Comparison of ENCODE assay signal across 14 cellular contexts in the genomic region with DNA sequence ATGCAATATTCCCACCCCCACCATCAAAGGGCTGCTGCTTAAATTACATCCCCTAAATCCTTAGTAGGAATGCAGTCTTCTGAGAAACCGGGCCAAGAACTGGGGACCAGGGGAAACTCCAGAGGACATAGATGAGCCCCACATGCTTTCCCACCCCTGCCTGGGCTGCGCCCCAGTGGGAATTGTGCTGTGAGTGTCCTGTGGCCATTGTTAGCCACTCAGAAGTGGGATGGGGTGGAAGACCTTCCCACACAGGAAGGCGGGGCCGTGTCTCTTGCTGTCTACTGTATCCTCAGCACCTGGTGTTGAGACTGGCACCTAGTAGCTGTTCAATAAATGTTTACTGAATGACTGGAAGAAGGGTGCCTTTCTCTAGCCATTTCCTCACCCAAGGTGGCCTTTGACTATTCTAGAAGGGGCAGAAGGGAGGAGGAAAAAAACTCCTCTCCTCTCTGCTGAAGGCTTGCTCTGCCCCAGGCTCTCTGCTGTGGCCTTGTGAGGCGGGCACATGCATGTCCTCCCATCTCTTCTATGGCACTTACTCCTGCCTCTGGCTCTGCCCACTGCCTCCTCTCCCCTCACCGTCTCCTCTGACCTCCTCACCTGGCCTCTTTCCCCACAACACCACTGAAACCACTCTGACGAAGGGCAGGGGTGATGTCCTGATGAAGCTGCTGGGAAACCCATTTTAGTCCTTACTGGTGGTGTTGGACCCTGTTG. TPM values are rescaled to one million over a fixed set of nuclear protein-coding genes. Genes with fewer than 3 reads are reported as not detected.
A peak's percentile ranks its signal among the peaks of the same experiment; 100 is the strongest.
DNase-seq lines count a peak whose midpoint lies in the region; ATAC-seq, FAIRE-seq and TF ChIP-seq lines count a peak whose summit lies in the region.
"Had no signal": no experiment of that assay in that cellular context is flagged by ENCODE, and none has a peak within 500 bp of the region (broad histone marks: within the 10 kb centered on the region; RNA-seq: fewer than 3 reads in every experiment).

No MANE protein-coding gene starts in this region.

- H3K4me1 ChIP-seq in HEK293 (ENCODE audit: control insufficient read depth, insufficient read depth, low read length) (no peaks in the 10 kb centered on the region), H1 (replicated peaks in 1 of 4; ENCODE audit: control insufficient read depth in 3 of 4, insufficient read depth in 4 of 4, low read length in 3 of 4) (peaks cover 0 to 7% (median 3%) of the 10 kb centered on the region in 4 experiments; a peak in 3 of 7 replicates), upper lobe of right lung (no peaks in the 10 kb centered on the region), mammary epithelial cell (ENCODE audit: insufficient read depth, low read length) (no peaks in the 10 kb centered on the region)

- no peak overlapping the region; the same call in 1 of the 2 replicates for H3K18ac ChIP-seq in H1 (ENCODE audit: extremely low read depth, low read length)

- H3K23ac ChIP-seq in H1 (ENCODE audit: insufficient read length), result no peak overlapping the region

- no peaks in the 10 kb centered on the region for H3K79me1 ChIP-seq in H1 (ENCODE audit: low read depth, low read length)

- no peak overlapping the region for H4K8ac ChIP-seq in H1 (ENCODE audit: extremely low read depth, insufficient read depth, low read length)

- H2BK12ac ChIP-seq in H1 (ENCODE audit: low read depth, low read length), result peak overlapping the region; percentile 98

- no peak overlapping the region for H3K4me2 ChIP-seq in H1 (ENCODE audit: insufficient read depth in 1 of 2, low read depth in 2 of 2, low read length in 2 of 2)
- no peak overlapping the region for H3K4me2 ChIP-seq in mammary epithelial cell (ENCODE audit: insufficient read depth, low read depth, low read length)
- H3K4me2 ChIP-seq: BLaER1 treated with 17β-estradiol and CSF1 and Interleukin-3, amounts not matched to agents 10 nM and 100 nM had no signal

- H3K27me3 ChIP-seq in H1 (replicated peaks in 1 of 4; ENCODE audit: control insufficient read depth in 3 of 4, extremely low read depth in 1 of 4, insufficient read depth in 3 of 4, low read length in 3 of 4) (no peaks in the 10 kb centered on the region; a peak in 1 of 7 replicates), upper lobe of right lung (peaks cover 11% of the 10 kb centered on the region), mammary epithelial cell (ENCODE audit: insufficient read depth, low read length) (no peaks in the 10 kb centered on the region)

- H3K23me2 ChIP-seq in H1 (ENCODE audit: low read depth, low read length), result no peaks in the 10 kb centered on the region

- H4K91ac ChIP-seq in H1 (replicated peaks; ENCODE audit: insufficient read length, low read length), result no peak overlapping the region

- no peak for FAIRE-seq in H1 (lab: Jason Lieb, UNC)
- FAIRE-seq: GM19239 had no signal

- H3K4me3 ChIP-seq in HEK293 (ENCODE audit: low read depth, low read length) (no peak overlapping the region), H1 (ENCODE audit: extremely low read depth in 1 of 4, insufficient read depth in 2 of 4, low read depth in 3 of 4, low read length in 4 of 4) (no peak overlapping the region), upper lobe of right lung (no peak overlapping the region), mammary epithelial cell (replicated peaks in 1 of 3; ENCODE audit: insufficient read depth in 1 of 3, low read depth in 2 of 3, low read length in 3 of 3) (no peak overlapping the region)
- H3K4me3 ChIP-seq: BLaER1 treated with 17β-estradiol and CSF1 and Interleukin-3, amounts not matched to agents 10 nM and 100 nM had no signal

- H2BK15ac ChIP-seq in H1 (ENCODE audit: low read length), result 0 out of 2 replicates have a peak overlapping the region, but pooled peaks have one; percentile 31

- intact Hi-C loops in posterior vena cava (cut with DNase I), result loop anchor here in 1 of 2 donors (10.0 kb wide), 1 partner anchor 60 kb away; a partner anchor contains a TSS
- intact Hi-C loops in upper lobe of right lung (cut with DNase I), result no loop called here
- intact Hi-C loops in mammary epithelial cell (cut with micrococcal nuclease), result loop anchor here (5.0 kb wide), 1 partner anchor 308 kb away; no protein-coding TSS in a partner anchor
- intact Hi-C loops in Right ventricle myocardium inferior (cut with DNase I), result no loop called here

- in situ Hi-C loops in mammary epithelial cell (cut with MboI; ENCODE audit: low sequenced_read_pairs in 2 of 2), result loop anchor here in 1 of 2 donors (25.0 kb wide), 1 partner anchor 413 kb away; a partner anchor contains a TSS

- H3K56ac ChIP-seq in H1 (replicated peaks; ENCODE audit: insufficient read length, low read depth, low read length), result no peak overlapping the region

- H3K9ac ChIP-seq in H1 (replicated peaks in 1 of 4; ENCODE audit: extremely low read depth in 1 of 4, low read depth in 3 of 4, low read length in 3 of 4) (no peak overlapping the region), mammary epithelial cell (ENCODE audit: insufficient read depth, low read length) (no peak overlapping the region)
- H3K9ac ChIP-seq: BLaER1 treated with 17β-estradiol and CSF1 and Interleukin-3, amounts not matched to agents 10 nM and 100 nM had no signal

- H3K27ac ChIP-seq in HEK293 (ENCODE audit: extremely low read depth, low read depth, low read length), result no peak overlapping the region
- H3K27ac ChIP-seq in H1 (ENCODE audit: low read depth, low read length), result no peak overlapping the region
- no peak overlapping the region for H3K27ac ChIP-seq in upper lobe of right lung
- H3K27ac ChIP-seq in mammary epithelial cell (ENCODE audit: insufficient read depth, low read depth, low read length), result no peak overlapping the region
- H3K27ac ChIP-seq: BLaER1 treated with 17β-estradiol and CSF1 and Interleukin-3, amounts not matched to agents 10 nM and 100 nM had no signal

- TF ChIP-seq POLR2A in H1 (IDR thresholded peaks at IDR 0.05; ENCODE audit: control extremely low read depth in 1 of 2, low read depth in 2 of 2, low read length in 2 of 2), result no peak

- POLR2A ChIA-PET in HEK293 (lab: Yijun Ruan, JAX) (no interaction called here), H1 (lab: Charles Lee; ENCODE audit: partially characterized antibody) (interaction anchor here (0.9 to 1.0 kb wide), 2 partner anchors 209 to 214 kb away, joined by 3 read pairs; no protein-coding TSS in a partner anchor)

- no peak overlapping the region for H4K5ac ChIP-seq in H1 (ENCODE audit: insufficient read length, low read depth, low read length)

- H2BK5ac ChIP-seq in H1 (ENCODE audit: low read depth, low read length), result no peak overlapping the region; the same call in 1 of the 2 replicates

- TF ChIP-seq CTCF in HEK293 (tag by site-specific recombination; IDR thresholded peaks at IDR 0.05) (no peak), H1 (IDR thresholded peaks at IDR 0.05; ENCODE audit: control extremely low read depth in 1 of 3, insufficient read depth in 1 of 3, low read depth in 1 of 3, low read length in 3 of 3) (no peak), upper lobe of right lung (IDR thresholded peaks at IDR 0.05) (no peak), mammary epithelial cell (conservative IDR thresholded peaks at IDR 0.05 in 1 of 2, IDR thresholded peaks at IDR 0.05 in 1 of 2; ENCODE audit: extremely low read depth in 1 of 2, insufficient read depth in 1 of 2, low read depth in 1 of 2, low read length in 2 of 2) (no peak)

- H3K14ac ChIP-seq in H1 (ENCODE audit: insufficient read length), result no peak overlapping the region

- TF ChIP-seq RAD21 in H1 (IDR thresholded peaks at IDR 0.05 in 1 of 2, conservative IDR thresholded peaks at IDR 0.05 in 1 of 2; ENCODE audit: low read depth in 2 of 2, low read length in 2 of 2), result no peak

- H2BK20ac ChIP-seq in H1 (ENCODE audit: low read length), result peak overlapping the region; percentile 80; the same call in 1 of the 2 replicates

- no peak overlapping the region for H2AFZ ChIP-seq in H1 (ENCODE audit: low read length)
- H2AFZ ChIP-seq in mammary epithelial cell (ENCODE audit: low read depth, low read length), result no peak overlapping the region

- peak overlapping the region; percentile 61; the same call in 1 of the 2 replicates for H2AK5ac ChIP-seq in H1 (ENCODE audit: low read depth, low read length)

- no peaks in the 10 kb centered on the region for H3K36me3 ChIP-seq in HEK293 (ENCODE audit: control insufficient read depth in 2 of 2, insufficient read depth in 1 of 2, low read length in 2 of 2)
- H3K36me3 ChIP-seq in H1 (ENCODE audit: control insufficient read depth in 2 of 4, insufficient read depth in 4 of 4, low read length in 3 of 4), result no peaks in the 10 kb centered on the region
- H3K36me3 ChIP-seq in upper lobe of right lung, result no peaks in the 10 kb centered on the region
- H3K36me3 ChIP-seq in mammary epithelial cell (ENCODE audit: insufficient read depth, low read length), result no peaks in the 10 kb centered on the region
- H3K36me3 ChIP-seq: BLaER1 treated with 17β-estradiol and CSF1 and Interleukin-3, amounts not matched to agents 10 nM and 100 nM had no signal

- dilution Hi-C loops in mammary epithelial cell (cut with HindIII; ENCODE audit: low sequenced_read_pairs), result no loop called here

- CTCF ChIA-PET in HEK293 (lab: Yijun Ruan, JAX), result interaction anchor here (0.7 kb wide), 1 partner anchor 28 kb away, joined by 3 read pairs; no protein-coding TSS in a partner anchor
- CTCF ChIA-PET in H1 (lab: Charles Lee; ENCODE audit: partially characterized antibody), result interaction anchor here (0.8 to 7.3 kb wide), 7 partner anchors 10 to 427 kb away, joined by 3 to 56 read pairs (median 3); no protein-coding TSS in a partner anchor
- CTCF ChIA-PET in mammary epithelial cell (lab: Charles Lee; ENCODE audit: low non-redundant PET), result no interaction called here

- H3K4ac ChIP-seq in H1 (replicated peaks; ENCODE audit: insufficient read length, low read depth, low read length), result no peak overlapping the region

- H3K9me3 ChIP-seq in HEK293 (ENCODE audit: control insufficient read depth, insufficient read depth, low read depth, low read length) (no peaks in the 10 kb centered on the region), H1 (ENCODE audit: insufficient read depth in 2 of 2, low read depth in 1 of 2, low read length in 1 of 2) (no peaks in the 10 kb centered on the region), upper lobe of right lung (no peaks in the 10 kb centered on the region), mammary epithelial cell (replicated peaks; ENCODE audit: insufficient read depth, low read length) (no peaks in the 10 kb centered on the region)
- H3K9me3 ChIP-seq: BLaER1 treated with 17β-estradiol and CSF1 and Interleukin-3, amounts not matched to agents 10 nM and 100 nM had no signal

- 81% methylated on average over 7 of the region's 7 CpGs; no CpG with 5 or more reads in 1 of the 2 experiments for WGBS in H1 (ENCODE audit: extremely low coverage in 1 of 2, insufficient coverage in 1 of 2, insufficient read length in 1 of 2, insufficient replicate concordance in 2 of 2, low coverage in 1 of 2, low lambda C conversion rate in 2 of 2, missing lambda C conversion rate in 1 of 2), 2 experiments
- WGBS in mammary epithelial cell (ENCODE audit: low coverage, missing lambda C conversion rate), result 91% methylated on average over 7 of the region's 7 CpGs

- no TSS peak for BruUV-seq in mammary epithelial cell (replicated peaks; lab: Mats Ljungman, UMichigan)

- DNase-seq in H1 (ENCODE audit: low read depth in 1 of 2, low spot score in 2 of 2), result no peak
- peak; percentile 57 for DNase-seq in posterior vena cava (ENCODE audit: low spot score)
- DNase-seq in upper lobe of right lung, result peak; percentile 44
- no peak for DNase-seq in mammary epithelial cell
- no peak for DNase-seq in Right ventricle myocardium inferior (ENCODE audit: missing footprints)
- DNase-seq in NCI-H187 treated with DMSO at 0.1 percent for 48 hours (lab: John Stamatoyannopoulos, UW), result no peak
- DNase-seq: 8988T; CD4-positive, CD25-positive, alpha-beta regulatory T cell; DMS53; GF-D8; HCEC 1CT had no signal

- H3K79me2 ChIP-seq in H1 (ENCODE audit: control insufficient read depth in 1 of 2, insufficient read depth in 2 of 2, low read length in 2 of 2) (no peaks in the 10 kb centered on the region), mammary epithelial cell (ENCODE audit: insufficient read depth, low read length) (no peaks in the 10 kb centered on the region)

- H2BK120ac ChIP-seq in H1 (replicated peaks; ENCODE audit: low read depth, low read length), result no peak overlapping the region

- ATAC-seq in upper lobe of right lung (no peak), Right ventricle myocardium inferior (no peak)

- TF ChIP-seq EP300 in H1 (IDR thresholded peaks at IDR 0.05; ENCODE audit: borderline replicate concordance in 1 of 2, low read depth in 2 of 2, low read length in 2 of 2), result no peak

- H4K20me1 ChIP-seq in H1 (replicated peaks in 1 of 2; ENCODE audit: control insufficient read depth in 1 of 2, insufficient read depth in 2 of 2, low read length in 2 of 2), result no peaks in the 10 kb centered on the region
- no peaks in the 10 kb centered on the region for H4K20me1 ChIP-seq in mammary epithelial cell (ENCODE audit: insufficient read depth, low read length)
- H4K20me1 ChIP-seq: BLaER1 treated with 17β-estradiol and CSF1 and Interleukin-3, amounts not matched to agents 10 nM and 100 nM had no signal

RNA-seq across cellular contexts. Expression of a gene that starts 36.8 kb away (rescaled TPM):
- total RNA-seq in H1 (2021; fragmentation: NEBNext Ultra II Directional; extraction: Animal tissue kit (Norgen Biotek cat#: 25700)), result 38.0 and 41.0 TPM in 2 replicates
- polyA plus RNA-seq in H1 (2011; rRNA removed) (11.6 and 13.0 TPM in 2 replicates), mammary epithelial cell (10.3 TPM)
- polyA plus RNA-seq in H1 (2011; cell fraction: cytosol; rRNA removed), result 17.5 TPM
- 13.0 TPM for polyA plus RNA-seq in H1 (2011; cell fraction: nucleus; rRNA removed)
- polyA plus RNA-seq in H1 (2012, experiment 1 of 2), result 13.6 to 18.2 TPM (median 16.1 TPM) in 4 replicates
- 1.2 TPM for polyA plus RNA-seq in H1 (2012, experiment 2 of 2)
- 11.4 TPM for polyA plus RNA-seq in H1 (2013, experiment 1 of 2)
- polyA plus RNA-seq in H1 (2013, experiment 2 of 2), result 11.6 TPM
- polyA minus RNA-seq in H1 (2011; rRNA and poly(A)+ RNA removed), result 52.1 and 77.3 TPM in 2 replicates
- polyA minus RNA-seq in H1 (2011; cell fraction: cytosol; rRNA and poly(A)+ RNA removed), result 21.4 TPM
- polyA minus RNA-seq in H1 (2011; cell fraction: nucleus; rRNA and poly(A)+ RNA removed), result 144 TPM
- total RNA-seq in posterior vena cava (10 to 100 TPM; 58.8 to 66.8 TPM), upper lobe of right lung (62.9 TPM), mammary epithelial cell (10 to 100 TPM; 42.1 to 68.8 TPM), Right ventricle myocardium inferior (46.1 TPM)
- polyA minus RNA-seq in mammary epithelial cell, result 74.2 TPM

Comparison
In these comparisons a context has a peak if more than half of its experiments do, and no peak if none do; other contexts are left out.
1. DNase-seq: peak in posterior vena cava (single experiment) and upper lobe of right lung (single experiment); none in H1 (0 of 2), mammary epithelial cell (single experiment), Right ventricle myocardium inferior (single experiment) and NCI-H187 treated with DMSO at 0.1 percent for 48 hours (single experiment).